13 cellular contexts compared by ENCODE assay signal in the genomic region with DNA sequence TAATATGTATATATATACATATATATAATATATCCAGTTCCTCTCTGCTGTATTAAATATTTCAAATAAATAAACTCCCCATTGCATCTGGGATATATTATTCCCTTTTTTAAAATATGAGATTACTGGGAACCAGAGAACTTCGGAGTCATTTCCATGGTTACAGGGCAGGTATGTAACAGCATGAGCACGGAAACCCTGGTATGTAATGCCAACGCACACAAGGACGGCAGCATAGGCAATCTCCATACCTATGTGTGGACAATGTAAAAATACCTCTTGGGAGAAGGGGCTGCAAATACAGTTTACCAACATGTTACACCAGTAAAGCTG.
DNase-seq lines count a peak whose midpoint lies in the region; ATAC-seq and TF ChIP-seq lines count a peak whose summit lies in the region.
"Had no signal": no experiment of that assay in that cellular context is flagged by ENCODE, and none has a peak within 500 bp of the region (broad histone marks: within the 10 kb centered on the region; RNA-seq: fewer than 3 reads in every experiment).

No MANE protein-coding gene starts in this region.

- intact Hi-C loops in heart left ventricle (cut with DNase I) (no loop called here), Right ventricle myocardium superior (cut with DNase I) (no loop called here)

- no peak overlapping the region for H3K9ac ChIP-seq in mucosa of rectum (ENCODE audit: low read depth in 1 of 2, low read length in 2 of 2)

- H3K9me3 Mint-ChIP-seq in activated naive CD8-positive, alpha-beta T cell treated with anti-CD3 and anti-CD28 coated beads, Interleukin-2, amount 50 U/mL, for 24 hours = peaks cover 5% of the 10 kb centered on the region
- H3K9me3 Mint-ChIP-seq: CD14-positive monocyte, HFFc6 had no signal

- WGBS in heart left ventricle, 4 donors = 27 to 80% (median 50%) methylated on average over 4 of the region's 4 CpGs
- WGBS in upper lobe of left lung, 2 donors = 43 to 50% methylated on average over 4 of the region's 4 CpGs

- peak overlapping the region; percentile 84 for H3K4me3 Mint-ChIP-seq in activated naive CD8-positive, alpha-beta T cell treated with anti-CD3 and anti-CD28 coated beads, Interleukin-2, amount 50 U/mL, for 24 hours
- H3K4me3 Mint-ChIP-seq: HFFc6 had no signal

- TF ChIP-seq EP300 in upper lobe of left lung (IDR thresholded peaks at IDR 0.05) = no peak

- peaks cover 34% of the 10 kb centered on the region for H3K4me1 Mint-ChIP-seq in activated naive CD8-positive, alpha-beta T cell treated with anti-CD3 and anti-CD28 coated beads, Interleukin-2, amount 50 U/mL, for 24 hours

- TF ChIP-seq POLR2A in heart left ventricle (IDR thresholded peaks at IDR 0.05) = no peak
- no peak for TF ChIP-seq POLR2A in upper lobe of left lung (IDR thresholded peaks at IDR 0.05)

- peaks cover 5% of the 10 kb centered on the region for H3K36me3 Mint-ChIP-seq in activated naive CD8-positive, alpha-beta T cell treated with anti-CD3 and anti-CD28 coated beads, Interleukin-2, amount 50 U/mL, for 24 hours (ENCODE audit: low read depth)
- H3K36me3 Mint-ChIP-seq: CD14-positive monocyte had no signal

- H3K27me3 Mint-ChIP-seq in activated naive CD8-positive, alpha-beta T cell treated with anti-CD3 and anti-CD28 coated beads, Interleukin-2, amount 50 U/mL, for 24 hours = no peaks in the 10 kb centered on the region

- TF ChIP-seq CTCF in heart left ventricle (IDR thresholded peaks at IDR 0.05) (no peak), upper lobe of left lung (IDR thresholded peaks at IDR 0.05) (no peak)

- H3K27ac ChIP-seq in heart left ventricle (no peak overlapping the region), mucosa of rectum (ENCODE audit: low read depth in 2 of 2, low read length in 2 of 2) (no peak overlapping the region), upper lobe of left lung (no peak overlapping the region)

- no peak for ATAC-seq in heart left ventricle
- ATAC-seq in Right ventricle myocardium superior (ENCODE audit: poor library complexity) = no peak
- peak; percentile 9 for ATAC-seq in activated naive CD8-positive, alpha-beta T cell treated with anti-CD3 and anti-CD28 coated beads, Interleukin-2, amount 50 U/mL, for 24 hours
- peak in 1 of 2 donors; percentile 31 for ATAC-seq in upper lobe of left lung (ENCODE audit: low FRiP score in 2 of 2)
- ATAC-seq in HG02870 (IDR thresholded peaks at IDR 0.05; ENCODE audit: unreplicated experiment) = no peak
- ATAC-seq in HG03039 (IDR thresholded peaks at IDR 0.05; ENCODE audit: unreplicated experiment) = no peak
- ATAC-seq: left colon had no signal

- H3K4me1 ChIP-seq in heart left ventricle (no peaks in the 10 kb centered on the region), mucosa of rectum (ENCODE audit: control insufficient read depth in 2 of 2, insufficient read depth in 2 of 2, low read length in 2 of 2) (no peaks in the 10 kb centered on the region), upper lobe of left lung (peaks cover 0 to 6% (median 0%) of the 10 kb centered on the region in 4 donors)

- H3K9me3 ChIP-seq in heart left ventricle (peaks cover 0 to 7% (median 0%) of the 10 kb centered on the region in 12 donors), mucosa of rectum (ENCODE audit: control insufficient read depth in 2 of 2, low read length in 2 of 2) (no peaks in the 10 kb centered on the region), upper lobe of left lung (peaks cover 0 to 3% (median 0%) of the 10 kb centered on the region in 4 donors)

- H3K27me3 ChIP-seq in heart left ventricle (peaks cover 0 to 26% (median 0%) of the 10 kb centered on the region in 9 donors), mucosa of rectum (ENCODE audit: control insufficient read depth in 2 of 2, insufficient read depth in 2 of 2, low read length in 2 of 2) (peaks cover 8 to 11% of the 10 kb centered on the region in 2 donors), upper lobe of left lung (peaks cover 0 to 6% (median 0%) of the 10 kb centered on the region in 4 donors)

- H3K36me3 ChIP-seq in heart left ventricle (no peaks in the 10 kb centered on the region), mucosa of rectum (ENCODE audit: control insufficient read depth in 2 of 2, insufficient read depth in 2 of 2, low read length in 2 of 2) (no peaks in the 10 kb centered on the region), upper lobe of left lung (no peaks in the 10 kb centered on the region)

- H3K4me3 ChIP-seq in heart left ventricle (peak overlapping the region in 11 of 12 donors; percentile 19 to 57 (median 50)), mucosa of rectum (ENCODE audit: low read length in 2 of 2) (peak overlapping the region; percentile 28 to 59), upper lobe of left lung (peak overlapping the region in 3 of 4 donors; percentile 35 to 47 (median 44))
- H3K4me3 ChIP-seq: K562 had no signal

- no peak overlapping the region for H3K27ac Mint-ChIP-seq in activated naive CD8-positive, alpha-beta T cell treated with anti-CD3 and anti-CD28 coated beads, Interleukin-2, amount 50 U/mL, for 24 hours
- H3K27ac Mint-ChIP-seq: CD14-positive monocyte, HFFc6 had no signal

- DNase-seq in heart left ventricle (no peak), Right ventricle myocardium superior (no peak), upper lobe of left lung (no peak), NCI-H345 (lab: John Stamatoyannopoulos, UW) (no peak)
- no peak for DNase-seq in activated naive CD8-positive, alpha-beta T cell treated with anti-CD3 and anti-CD28 coated beads, Interleukin-2, amount 50 U/mL, for 24 hours
- DNase-seq: dermis blood vessel endothelial cell, HFFc6 had no signal
